24 cellular contexts compared by ENCODE assay signal in genomic region chr5:110072646-110073045, GRCh38.
DNase-seq lines count a peak whose midpoint lies in the region; ATAC-seq, FAIRE-seq and TF ChIP-seq lines count a peak whose summit lies in the region.
"Had no signal": no experiment of that assay in that cellular context is flagged by ENCODE, and none has a peak within 500 bp of the region (broad histone marks: within the 10 kb centered on the region; RNA-seq: fewer than 3 reads in every experiment).

No MANE protein-coding gene starts in this region.

- no peak for ATAC-seq in GM21390 (IDR thresholded peaks at IDR 0.05; ENCODE audit: unreplicated experiment)
- ATAC-seq: HepG2, K562, T-cell had no signal

- no peaks in the 10 kb centered on the region for H3K9me3 ChIP-seq in effector memory CD4-positive, alpha-beta T cell (ENCODE audit: control insufficient read depth, low read length)
- H3K9me3 ChIP-seq in HAP-1 (no peaks in the 10 kb centered on the region), right atrium auricular region (peaks cover 0 to 29% of the 10 kb centered on the region in 2 donors)
- H3K9me3 ChIP-seq: BE2C had no signal

- in situ Hi-C loops in HAP-1 (cut with MboI; ENCODE audit: low sequenced_read_pairs), result no loop called here

- no peak overlapping the region for H3K4me3 ChIP-seq in effector memory CD4-positive, alpha-beta T cell (ENCODE audit: insufficient read depth, low read depth, low read length, poor library complexity, severe bottlenecking)
- no peak overlapping the region for H3K4me3 ChIP-seq in HAP-1
- H3K4me3 ChIP-seq in right atrium auricular region, result no peak overlapping the region
- H3K4me3 ChIP-seq: K562, MG63, PC-9 had no signal

- no peaks in the 10 kb centered on the region for H3K4me1 ChIP-seq in effector memory CD4-positive, alpha-beta T cell (ENCODE audit: control insufficient read depth, insufficient read depth, low read length, poor library complexity, severe bottlenecking)
- H3K4me1 ChIP-seq in HAP-1, result no peaks in the 10 kb centered on the region
- no peaks in the 10 kb centered on the region for H3K4me1 ChIP-seq in right atrium auricular region
- H3K4me1 ChIP-seq: BE2C had no signal

- DNase-seq in ELR (ENCODE audit: low read depth), result peak; percentile 25
- peak; percentile 94 for DNase-seq in RCC 7860 (ENCODE audit: low spot score)
- DNase-seq in kidney tubule cell (ENCODE audit: low spot score), result peak; percentile 99
- DNase-seq in effector memory CD4-positive, alpha-beta T cell, result no peak
- DNase-seq in HAP-1 (ENCODE audit: low spot score in 2 of 2), result no peak
- DNase-seq in right atrium auricular region (ENCODE audit: low spot score), result no peak
- DNase-seq: BE2C; CD4-positive, CD25-positive, alpha-beta regulatory T cell; GF-D8; H7; MG63; NCI-H2029; NCI-H446; NCI-H526; NCI-H82; NK-92 treated with Interleukin-12 subunit alpha and Interleukin-12 subunit beta, amount 100 ng/mL, for 24 hours; PC-9; RPMI8226; SHP77; T-cell had no signal

- no peaks in the 10 kb centered on the region for H3K36me3 ChIP-seq in effector memory CD4-positive, alpha-beta T cell (ENCODE audit: control insufficient read depth, insufficient read depth, low read length)
- no peaks in the 10 kb centered on the region for H3K36me3 ChIP-seq in HAP-1 (replicated peaks)
- no peaks in the 10 kb centered on the region for H3K36me3 ChIP-seq in right atrium auricular region
- H3K36me3 ChIP-seq: BE2C, MG63 had no signal

- FAIRE-seq in RCC 7860 (lab: Jason Lieb, UNC), result peak; percentile 78
- FAIRE-seq: GM12891, HepG2, K562 had no signal

- H3K27me3 ChIP-seq in effector memory CD4-positive, alpha-beta T cell (replicated peaks; ENCODE audit: control insufficient read depth, insufficient read depth, low read length, poor library complexity, severe bottlenecking), result no peaks in the 10 kb centered on the region
- H3K27me3 ChIP-seq in HAP-1 (ENCODE audit: low read depth) (no peaks in the 10 kb centered on the region), right atrium auricular region (no peaks in the 10 kb centered on the region)
- H3K27me3 ChIP-seq: BE2C, MG63 had no signal

- no peak for TF ChIP-seq CTCF in right atrium auricular region (IDR thresholded peaks at IDR 0.05)

- H3K27ac ChIP-seq in effector memory CD4-positive, alpha-beta T cell (ENCODE audit: insufficient read depth, low read length, poor library complexity, severe bottlenecking), result no peak overlapping the region
- H3K27ac ChIP-seq in right atrium auricular region, result no peak overlapping the region
- H3K27ac ChIP-seq: PC-9 had no signal

Comparison
In these comparisons a context has a peak if more than half of its experiments do, and no peak if none do; other contexts are left out.
1. DNase-seq: peak in ELR (single experiment), RCC 7860 (single experiment) and kidney tubule cell (single experiment); none in effector memory CD4-positive, alpha-beta T cell (0 of 3), HAP-1 (0 of 2) and right atrium auricular region (single experiment).